Comparison of ENCODE assay signal across 8 cellular contexts in the genomic region with DNA sequence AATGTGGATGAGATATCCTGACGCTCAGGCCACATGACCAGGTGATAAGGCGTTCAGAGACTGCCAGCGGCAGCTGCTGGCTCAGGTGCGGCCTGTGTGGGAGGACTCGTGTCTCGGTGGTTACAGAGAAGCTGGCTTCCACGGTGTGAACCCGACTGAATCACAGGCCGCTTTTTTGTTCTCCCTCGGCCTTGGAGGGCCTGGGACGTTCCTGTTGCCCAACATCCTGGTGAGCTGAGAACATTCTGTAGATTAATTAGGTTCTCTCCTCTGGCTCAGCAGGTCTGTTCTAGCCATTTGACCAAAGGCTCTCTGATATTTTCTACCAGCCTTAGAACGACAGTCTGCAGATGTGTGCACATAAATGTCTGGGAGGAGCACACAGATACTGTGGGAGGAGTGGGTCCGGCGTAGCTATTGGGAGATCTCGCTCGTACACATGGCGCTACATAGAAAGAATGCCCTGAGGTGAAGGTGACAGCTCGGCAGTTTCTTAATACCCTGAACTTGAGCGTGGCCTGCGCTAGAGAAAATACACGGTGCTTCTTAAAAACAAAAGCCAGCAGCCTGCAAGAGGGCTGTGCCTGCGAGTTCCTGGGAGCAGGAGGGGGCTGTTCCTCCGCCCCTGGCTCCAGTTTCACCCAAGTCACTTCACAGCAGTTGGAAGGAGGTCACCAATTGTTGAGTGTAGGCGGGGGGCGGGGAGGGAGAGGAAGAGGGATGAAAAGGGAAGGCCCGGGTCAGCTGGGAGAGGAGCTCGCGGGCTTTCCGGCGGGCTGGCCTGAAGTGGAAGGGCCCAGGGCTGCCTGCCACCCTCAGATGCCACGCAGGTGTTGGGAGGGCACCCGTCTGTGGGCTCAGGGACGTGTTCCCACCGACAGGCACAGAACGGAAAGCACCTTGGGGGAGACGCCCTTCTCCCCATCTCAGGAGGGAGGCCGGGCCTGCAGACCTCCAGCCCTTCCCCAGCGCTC.
DNase-seq lines count a peak whose midpoint lies in the region; ATAC-seq and TF ChIP-seq lines count a peak whose summit lies in the region.

No MANE protein-coding gene starts in this region.

- H2BK120ac ChIP-seq in neuronal stem cell (ENCODE audit: low read depth, low read length): no peak overlapping the region

- H3K79me1 ChIP-seq in neuronal stem cell (ENCODE audit: low read depth, low read length): no peaks in the 10 kb centered on the region

- no peak for TF ChIP-seq POLR2A in gastroesophageal sphincter (IDR thresholded peaks at IDR 0.05)

- H2BK5ac ChIP-seq in neuronal stem cell (ENCODE audit: low read length): no peak overlapping the region

- peak overlapping the region; percentile 77 for H3K4me2 ChIP-seq in neuronal stem cell (ENCODE audit: insufficient read depth, low read length, poor library complexity, severe bottlenecking)

- H3K9ac ChIP-seq in neuronal stem cell (ENCODE audit: low read depth, low read length, poor library complexity): peak overlapping the region; percentile 93

- DNase-seq in COLO829 (ENCODE audit: low spot score) (peak; percentile 24), RWPE1 (ENCODE audit: low spot score) (peak; percentile 36), neuronal stem cell (ENCODE audit: low spot score) (peak; percentile 77), activated gamma-delta T cell treated with Interleukin-2 at 50 U/mL for 16 hours (no peak)
- DNase-seq in CD4-positive, alpha-beta T cell: no peak
- DNase-seq in activated T-cell treated with anti-CD3 and anti-CD28 coated beads, Interleukin-2, amount 50 U/mL, for 1 hour: no peak

- no peaks in the 10 kb centered on the region for H3K36me3 Mint-ChIP-seq in CD4-positive, alpha-beta T cell (ENCODE audit: low read depth)

- no peak overlapping the region for H3K4ac ChIP-seq in neuronal stem cell (ENCODE audit: low read length)

- H2AFZ ChIP-seq in neuronal stem cell (ENCODE audit: low read length): peak overlapping the region; percentile 85

- no peak overlapping the region for H3K4me3 Mint-ChIP-seq in CD4-positive, alpha-beta T cell

- H3K27me3 ChIP-seq in gastroesophageal sphincter (no peaks in the 10 kb centered on the region), neuronal stem cell (ENCODE audit: control insufficient read depth in 3 of 3, insufficient read depth in 3 of 3, low read depth in 1 of 3, low read length in 3 of 3) (peaks cover 0 to 4% (median 0%) of the 10 kb centered on the region in 3 experiments)
- peaks cover 10% of the 10 kb centered on the region for H3K27me3 ChIP-seq in CD4-positive, alpha-beta T cell (ENCODE audit: control insufficient read depth, insufficient read depth, low read length)

- peaks cover 53% of the 10 kb centered on the region for H3K27me3 Mint-ChIP-seq in CD4-positive, alpha-beta T cell

- WGBS in gastroesophageal sphincter (ENCODE audit: low coverage in 1 of 2), 2 donors: 29 to 31% methylated on average over 1 to 13 of the region's 38 CpGs
- WGBS in neuronal stem cell (ENCODE audit: extremely low coverage in 2 of 2, insufficient read length in 2 of 2, insufficient replicate concordance in 1 of 2), 2 donors: no CpG with 5 or more reads among the region's 38 CpGs

- POLR2A ChIA-PET in RWPE1 (lab: Yijun Ruan, JAX; ENCODE audit: low non-redundant PET): no interaction called here
- POLR2A ChIA-PET in CD4-positive, alpha-beta T cell (lab: Charles Lee): no interaction called here

- H3K4me1 ChIP-seq in gastroesophageal sphincter (peaks cover 0 to 42% (median 12%) of the 10 kb centered on the region in 3 donors), neuronal stem cell (ENCODE audit: control insufficient read depth in 2 of 2, insufficient read depth in 1 of 2, low read depth in 1 of 2, low read length in 2 of 2) (peaks cover 23 to 33% of the 10 kb centered on the region in 2 donors)

- intact Hi-C loops in CD4-positive, alpha-beta T cell (cut with DNase I, micrococcal nuclease): loop anchor here (1.0 to 2.0 kb wide), 2 partner anchors 220 to 221 kb away; no protein-coding TSS in a partner anchor

- H2BK15ac ChIP-seq in neuronal stem cell (ENCODE audit: low read length): no peak overlapping the region

- peaks cover 19% of the 10 kb centered on the region for H3K4me1 Mint-ChIP-seq in CD4-positive, alpha-beta T cell (ENCODE audit: low read depth)

- CTCF ChIA-PET in RWPE1 (lab: Yijun Ruan, JAX): no interaction called here
- CTCF ChIA-PET in CD4-positive, alpha-beta T cell (lab: Charles Lee): no interaction called here

- H3K18ac ChIP-seq in neuronal stem cell (ENCODE audit: low read length): peak overlapping the region; percentile 97

- H3K9me3 ChIP-seq in gastroesophageal sphincter (no peaks in the 10 kb centered on the region), neuronal stem cell (replicated peaks in 1 of 2; ENCODE audit: control insufficient read depth in 2 of 2, insufficient read depth in 1 of 2, low read depth in 1 of 2, low read length in 2 of 2) (no peaks in the 10 kb centered on the region)
- no peaks in the 10 kb centered on the region for H3K9me3 ChIP-seq in CD4-positive, alpha-beta T cell (ENCODE audit: control insufficient read depth, low read length)

- H3K23ac ChIP-seq in neuronal stem cell (ENCODE audit: low read depth, low read length, poor library complexity): no peak overlapping the region

- peak; percentile 4 for ATAC-seq in HG02884 (IDR thresholded peaks at IDR 0.05; ENCODE audit: unreplicated experiment)
- peak; percentile 67 for ATAC-seq in gastroesophageal sphincter
- no peak for ATAC-seq in CD4-positive, alpha-beta T cell (ENCODE audit: poor library complexity)

- H2BK12ac ChIP-seq in neuronal stem cell (ENCODE audit: low read length): peak overlapping the region; percentile 14

- H4K8ac ChIP-seq in neuronal stem cell (ENCODE audit: low read depth, low read length): no peak overlapping the region

- H3K27ac Mint-ChIP-seq in CD4-positive, alpha-beta T cell: no peak overlapping the region

- H3K36me3 ChIP-seq in gastroesophageal sphincter (no peaks in the 10 kb centered on the region), neuronal stem cell (replicated peaks in 1 of 2; ENCODE audit: control insufficient read depth in 2 of 2, insufficient read depth in 2 of 2, low read length in 2 of 2) (no peaks in the 10 kb centered on the region)

- no peak for TF ChIP-seq CTCF in RWPE1 (conservative IDR thresholded peaks at IDR 0.05; ENCODE audit: low read depth)
- TF ChIP-seq CTCF in gastroesophageal sphincter (IDR thresholded peaks at IDR 0.05): no peak
- TF ChIP-seq CTCF in CD4-positive, alpha-beta T cell (IDR thresholded peaks at IDR 0.05): no peak

- no peak overlapping the region for H3K14ac ChIP-seq in neuronal stem cell (ENCODE audit: low read length)

- no peak for TF ChIP-seq EP300 in gastroesophageal sphincter (IDR thresholded peaks at IDR 0.05)

- H3K9me3 Mint-ChIP-seq in CD4-positive, alpha-beta T cell: no peaks in the 10 kb centered on the region

- H3K4me3 ChIP-seq in gastroesophageal sphincter (peak overlapping the region; percentile 2 to 49), neuronal stem cell (ENCODE audit: low read length in 2 of 2) (peak overlapping the region in 1 of 2 donors; percentile 39)

- no peak overlapping the region for H2AK5ac ChIP-seq in neuronal stem cell (ENCODE audit: low read depth, low read length)

- H3K27ac ChIP-seq in RWPE1 (peak overlapping the region; percentile 61), gastroesophageal sphincter (peak overlapping the region in 3 of 4 donors; percentile 68 to 80 (median 71)), neuronal stem cell (replicated peaks; ENCODE audit: low read length) (peak overlapping the region; percentile 61)
- H3K27ac ChIP-seq in CD4-positive, alpha-beta T cell (ENCODE audit: low read depth, low read length): no peak overlapping the region

- H4K91ac ChIP-seq in neuronal stem cell (ENCODE audit: low read depth, low read length, poor library complexity): no peak overlapping the region

Comparison
In these comparisons a context has a peak if more than half of its experiments do, and no peak if none do; other contexts are left out.
1. DNase-seq: peak in COLO829 (single experiment), RWPE1 (single experiment) and neuronal stem cell (single experiment); none in CD4-positive, alpha-beta T cell (0 of 10), activated T-cell treated with anti-CD3 and anti-CD28 coated beads, Interleukin-2, amount 50 U/mL, for 1 hour (single experiment) and activated gamma-delta T cell treated with Interleukin-2 at 50 U/mL for 16 hours (single experiment).